In genomic region chr3:152174876-152175575, GRCh38 we compare ENCODE assay signal across 2 cellular contexts.
TF ChIP-seq lines count a peak whose summit lies in the region.

No MANE protein-coding gene starts in this region.

TF ChIP-seq in A549, 52 proteins besides CTCF, POLR2A, EP300 and RAD21 (continued from another document):
- TF ChIP-seq, protein P1, sequence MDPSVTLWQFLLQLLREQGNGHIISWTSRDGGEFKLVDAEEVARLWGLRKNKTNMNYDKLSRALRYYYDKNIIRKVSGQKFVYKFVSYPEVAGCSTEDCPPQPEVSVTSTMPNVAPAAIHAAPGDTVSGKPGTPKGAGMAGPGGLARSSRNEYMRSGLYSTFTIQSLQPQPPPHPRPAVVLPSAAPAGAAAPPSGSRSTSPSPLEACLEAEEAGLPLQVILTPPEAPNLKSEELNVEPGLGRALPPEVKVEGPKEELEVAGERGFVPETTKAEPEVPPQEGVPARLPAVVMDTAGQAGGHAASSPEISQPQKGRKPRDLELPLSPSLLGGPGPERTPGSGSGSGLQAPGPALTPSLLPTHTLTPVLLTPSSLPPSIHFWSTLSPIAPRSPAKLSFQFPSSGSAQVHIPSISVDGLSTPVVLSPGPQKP (IDR thresholded peaks at IDR 0.05; ENCODE audit: low read depth, low read length): no peak
- TF ChIP-seq NFE2L2 (conservative IDR thresholded peaks at IDR 0.05; ENCODE audit: low read length): no peak
- no peak for TF ChIP-seq CEBPB (IDR thresholded peaks at IDR 0.05)
- TF ChIP-seq EHF (CRISPR knock-in tag; IDR thresholded peaks at IDR 0.05): no peak
- no peak for TF ChIP-seq GATA3 (IDR thresholded peaks at IDR 0.05; ENCODE audit: borderline replicate concordance)
- TF ChIP-seq PBX3 (IDR thresholded peaks at IDR 0.05): no peak
- TF ChIP-seq, protein P2, sequence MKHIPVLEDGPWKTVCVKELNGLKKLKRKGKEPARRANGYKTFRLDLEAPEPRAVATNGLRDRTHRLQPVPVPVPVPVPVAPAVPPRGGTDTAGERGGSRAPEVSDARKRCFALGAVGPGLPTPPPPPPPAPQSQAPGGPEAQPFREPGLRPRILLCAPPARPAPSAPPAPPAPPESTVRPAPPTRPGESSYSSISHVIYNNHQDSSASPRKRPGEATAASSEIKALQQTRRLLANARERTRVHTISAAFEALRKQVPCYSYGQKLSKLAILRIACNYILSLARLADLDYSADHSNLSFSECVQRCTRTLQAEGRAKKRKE (CRISPR knock-in tag; IDR thresholded peaks at IDR 0.05; ENCODE audit: low read depth): no peak
- TF ChIP-seq, protein P3, sequence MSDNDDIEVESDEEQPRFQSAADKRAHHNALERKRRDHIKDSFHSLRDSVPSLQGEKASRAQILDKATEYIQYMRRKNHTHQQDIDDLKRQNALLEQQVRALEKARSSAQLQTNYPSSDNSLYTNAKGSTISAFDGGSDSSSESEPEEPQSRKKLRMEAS (IDR thresholded peaks at IDR 0.05): no peak
- TF ChIP-seq FOXS1 (CRISPR knock-in tag; IDR thresholded peaks at IDR 0.05): no peak
- no peak for TF ChIP-seq SMC3 (IDR thresholded peaks at IDR 0.05)
- TF ChIP-seq HDAC2 (IDR thresholded peaks at IDR 0.05): no peak
- no peak for TF ChIP-seq CBX8 (IDR thresholded peaks at IDR 0.05)
- no peak for TF ChIP-seq BHLHE40 (IDR thresholded peaks at IDR 0.05; ENCODE audit: low read depth, low read length)
- no peak for TF ChIP-seq FOSB (CRISPR knock-in tag; IDR thresholded peaks at IDR 0.05)

TF ChIP-seq in IMR-90, 13 proteins besides CTCF, POLR2A, EP300 and RAD21 (continued from another document):
- TF ChIP-seq, protein P1 (IDR thresholded peaks at IDR 0.05; ENCODE audit: borderline replicate concordance, low read depth, low read length): no peak
- no peak for TF ChIP-seq RFX5 (IDR thresholded peaks at IDR 0.05; ENCODE audit: low read depth, low read length)
- TF ChIP-seq RCOR1 (IDR thresholded peaks at IDR 0.05; ENCODE audit: insufficient replicate concordance, low read length): no peak
- no peak for TF ChIP-seq BHLHE40 (IDR thresholded peaks at IDR 0.05; ENCODE audit: low read depth, low read length)
- no peak for TF ChIP-seq CEBPB (IDR thresholded peaks at IDR 0.05; ENCODE audit: low read depth, low read length)
- no peak for TF ChIP-seq MAFK (IDR thresholded peaks at IDR 0.05; ENCODE audit: low read depth, low read length)
- no peak for TF ChIP-seq MXI1 (IDR thresholded peaks at IDR 0.05; ENCODE audit: borderline replicate concordance, low read depth, low read length)
- TF ChIP-seq FOS (IDR thresholded peaks at IDR 0.05; ENCODE audit: low read depth, low read length): no peak
- TF ChIP-seq MAZ (IDR thresholded peaks at IDR 0.05; ENCODE audit: borderline replicate concordance, low read depth, low read length): no peak
